9 cellular contexts compared by ENCODE assay signal in genomic region chr1:236862615-236863211, GRCh38.
DNase-seq lines count a peak whose midpoint lies in the region; ATAC-seq and TF ChIP-seq lines count a peak whose summit lies in the region.
"Had no signal": no experiment of that assay in that cellular context is flagged by ENCODE, and none has a peak within 500 bp of the region (broad histone marks: within the 10 kb centered on the region; RNA-seq: fewer than 3 reads in every experiment).

No MANE protein-coding gene starts in this region.

- TF ChIP-seq CTCF in right lobe of liver (IDR thresholded peaks at IDR 0.05) (no peak), stomach (IDR thresholded peaks at IDR 0.05) (no peak), prostate gland (IDR thresholded peaks at IDR 0.05) (no peak)

- no peaks in the 10 kb centered on the region for H3K27me3 ChIP-seq in right lobe of liver
- no peaks in the 10 kb centered on the region for H3K27me3 ChIP-seq in stomach
- no peaks in the 10 kb centered on the region for H3K27me3 ChIP-seq in prostate gland (replicated peaks; ENCODE audit: insufficient read depth)
- H3K27me3 ChIP-seq: dorsolateral prefrontal cortex had no signal

- ATAC-seq in right lobe of liver (peak; percentile 89 to 97 (median 95)), HG02610 (IDR thresholded peaks at IDR 0.05; ENCODE audit: unreplicated experiment) (no peak)

- no peak overlapping the region for H3K4me3 ChIP-seq in right lobe of liver
- H3K4me3 ChIP-seq in stomach = no peak overlapping the region
- H3K4me3 ChIP-seq in prostate gland = no peak overlapping the region
- H3K4me3 ChIP-seq: dorsolateral prefrontal cortex had no signal

- intact Hi-C loops in right lobe of liver (cut with DNase I) = no loop called here
- intact Hi-C loops in stomach (cut with DNase I; ENCODE audit: low total_unique reads) = no loop called here
- intact Hi-C loops in prostate gland (cut with DNase I) = loop anchor here (10.0 kb wide), 1 partner anchor 258 kb away; the partner anchor contains the start of gene HEATR1

- H3K36me3 ChIP-seq in right lobe of liver (peaks cover 0 to 5% (median 0%) of the 10 kb centered on the region in 4 donors), stomach (peaks cover 0 to 99% (median 85%) of the 10 kb centered on the region in 4 donors), prostate gland (peaks cover 0 to 4% of the 10 kb centered on the region in 2 donors)

- WGBS in right lobe of liver (ENCODE audit: insufficient coverage, low coverage, low lambda C conversion rate, missing lambda C conversion rate) = 21% methylated on average over 5 of the region's 5 CpGs
- WGBS in stomach, 5 donors = 51 to 66% (median 59%) methylated on average over 5 of the region's 5 CpGs
- 87% methylated on average over 5 of the region's 5 CpGs for WGBS in prostate gland

- TF ChIP-seq EP300 in stomach (IDR thresholded peaks at IDR 0.05) = no peak

- no peak for TF ChIP-seq POLR2A in right lobe of liver (IDR thresholded peaks at IDR 0.05)
- no peak for TF ChIP-seq POLR2A in stomach (IDR thresholded peaks at IDR 0.05)
- no peak for TF ChIP-seq POLR2A in prostate gland (IDR thresholded peaks at IDR 0.05)

- DNase-seq in RPMI7951 (ENCODE audit: low read depth) = peak; percentile 2
- peak; percentile 31 for DNase-seq in fibroblast of peridontal ligament (ENCODE audit: extremely low read depth)
- peak; percentile 49 to 88 (median 70) for DNase-seq in right lobe of liver
- DNase-seq in stomach = peak; percentile 31
- DNase-seq in prostate gland (ENCODE audit: low spot score) = no peak
- DNase-seq in NK-92 treated with Interleukin-12 subunit alpha and Interleukin-12 subunit beta, amount 100 ng/mL, for 24 hours (lab: John Stamatoyannopoulos, UW) = no peak
- DNase-seq: activated CD4-positive, alpha-beta T cell treated with anti-CD3 and anti-CD28 coated beads, Interleukin-2, amount 10 ng/mL, durations not matched to agents 24 days and 14 days; dorsolateral prefrontal cortex had no signal

- H3K9me3 ChIP-seq in right lobe of liver (no peaks in the 10 kb centered on the region), stomach (no peaks in the 10 kb centered on the region), prostate gland (no peaks in the 10 kb centered on the region)

- H3K4me1 ChIP-seq in right lobe of liver (peaks cover 0 to 58% (median 18%) of the 10 kb centered on the region in 4 donors), stomach (peaks cover 0 to 43% (median 10%) of the 10 kb centered on the region in 4 donors), prostate gland (replicated peaks) (no peaks in the 10 kb centered on the region)

- peak overlapping the region in 2 of 3 donors; percentile 63 to 82 for H3K27ac ChIP-seq in right lobe of liver
- H3K27ac ChIP-seq in stomach = peak overlapping the region in 4 of 5 donors; percentile 1 to 81 (median 55)
- H3K27ac ChIP-seq in prostate gland = no peak overlapping the region

Comparison
In these comparisons a context has a peak if more than half of its experiments do, and no peak if none do; other contexts are left out.
1. DNase-seq: peak in RPMI7951 (single experiment), fibroblast of peridontal ligament (single experiment), right lobe of liver (3 of 3) and stomach (single experiment); none in prostate gland (single experiment) and NK-92 treated with Interleukin-12 subunit alpha and Interleukin-12 subunit beta, amount 100 ng/mL, for 24 hours (single experiment).
2. H3K27ac ChIP-seq: peak in right lobe of liver (2 of 3) and stomach (4 of 5); none in prostate gland (0 of 2).